Comparison of ENCODE assay signal across 17 cellular contexts in genomic region chr1:8911416-8912309, GRCh38. TPM values are rescaled to one million over a fixed set of nuclear protein-coding genes. Genes with fewer than 3 reads are reported as not detected.
A peak's percentile ranks its signal among the peaks of the same experiment; 100 is the strongest.
DNase-seq lines count a peak whose midpoint lies in the region; FAIRE-seq and TF ChIP-seq lines count a peak whose summit lies in the region.
"Had no signal": no experiment of that assay in that cellular context is flagged by ENCODE, and none has a peak within 500 bp of the region (broad histone marks: within the 10 kb centered on the region; RNA-seq: fewer than 3 reads in every experiment).

No MANE protein-coding gene starts in this region.

- CTCF ChIA-PET in HEK293 (lab: Yijun Ruan, JAX) = interaction anchor here (0.6 kb wide), 1 partner anchor 40 kb away, joined by 6 read pairs; no protein-coding TSS in a partner anchor
- CTCF ChIA-PET in mammary epithelial cell (lab: Charles Lee; ENCODE audit: low non-redundant PET) = interaction anchor here (0.7 kb wide), 1 partner anchor 59 kb away, joined by 4 read pairs; no protein-coding TSS in a partner anchor
- CTCF ChIA-PET in GM10248 (lab: Yijun Ruan, JAX) = interaction anchor here (0.7 to 5.5 kb wide), 2 partner anchors 93 to 214 kb away, joined by 3 to 32 read pairs; no protein-coding TSS in a partner anchor
- CTCF ChIA-PET in HEK293T (lab: Yijun Ruan, JAX) = interaction anchor here (1.3 kb wide), 1 partner anchor 93 kb away, joined by 4 read pairs; no protein-coding TSS in a partner anchor

- DNase-seq in NCI-H345 treated with DMSO at 0.1 percent for 48 hours (lab: John Stamatoyannopoulos, UW; ENCODE audit: unreplicated experiment) (peak; percentile 97), mammary epithelial cell (peak; percentile 76), neural progenitor cell (ENCODE audit: low spot score) (no peak), NOMO-1 treated with DMSO at 0.1 percent for 48 hours (lab: John Stamatoyannopoulos, UW; ENCODE audit: unreplicated experiment) (no peak), GM10248 (ENCODE audit: extremely low spot score) (no peak), kidney (no peak), HEK293T (ENCODE audit: extremely low spot score) (no peak)
- DNase-seq: activated gamma-delta T cell treated with Interleukin-2 at 50 U/mL for 16 hours, erythroblast had no signal

- H3K36me3 ChIP-seq in HEK293 (ENCODE audit: control insufficient read depth in 2 of 2, insufficient read depth in 1 of 2, low read length in 2 of 2) (no peaks in the 10 kb centered on the region), mammary epithelial cell (ENCODE audit: insufficient read depth, low read length) (no peaks in the 10 kb centered on the region), neural progenitor cell (no peaks in the 10 kb centered on the region), kidney (ENCODE audit: control insufficient read depth in 1 of 2, insufficient read depth in 2 of 2, low read length in 2 of 2) (no peaks in the 10 kb centered on the region)

- peak overlapping the region; percentile 41 for H3K4me3 Mint-ChIP-seq in neural progenitor cell
- H3K4me3 Mint-ChIP-seq: CD14-positive monocyte; central memory CD8-positive, alpha-beta T cell had no signal

- H3K4me3 ChIP-seq in HEK293 (ENCODE audit: low read depth, low read length) = no peak overlapping the region
- H3K4me3 ChIP-seq in mammary epithelial cell (replicated peaks in 1 of 3; ENCODE audit: insufficient read depth in 1 of 3, low read depth in 2 of 3, low read length in 3 of 3) = no peak overlapping the region
- H3K4me3 ChIP-seq in neural progenitor cell = no peak overlapping the region
- H3K4me3 ChIP-seq in kidney (ENCODE audit: low read length in 2 of 2) = no peak overlapping the region
- H3K4me3 ChIP-seq: smooth muscle cell had no signal

- H3K27ac Mint-ChIP-seq in neural progenitor cell = peak overlapping the region; percentile 46

- peaks cover 6% of the 10 kb centered on the region for H3K36me3 Mint-ChIP-seq in neural progenitor cell
- H3K36me3 Mint-ChIP-seq: CD14-positive monocyte had no signal

- peaks cover 53% of the 10 kb centered on the region for H3K4me1 Mint-ChIP-seq in neural progenitor cell

- H4K20me1 ChIP-seq in mammary epithelial cell (ENCODE audit: insufficient read depth, low read length) = no peaks in the 10 kb centered on the region
- H4K20me1 ChIP-seq in neural progenitor cell (ENCODE audit: low read depth) = no peaks in the 10 kb centered on the region

- no peaks in the 10 kb centered on the region for H3K79me2 ChIP-seq in mammary epithelial cell (ENCODE audit: insufficient read depth, low read length)
- H3K79me2 ChIP-seq in neural progenitor cell (ENCODE audit: low read depth) = no peaks in the 10 kb centered on the region

- peak overlapping the region; percentile 92 for H2AFZ ChIP-seq in mammary epithelial cell (ENCODE audit: low read depth, low read length)
- H2AFZ ChIP-seq in neural progenitor cell (replicated peaks) = no peak overlapping the region

- no peaks in the 10 kb centered on the region for H3K27me3 ChIP-seq in mammary epithelial cell (ENCODE audit: insufficient read depth, low read length)
- H3K27me3 ChIP-seq in neural progenitor cell = no peaks in the 10 kb centered on the region

- peaks cover 19% of the 10 kb centered on the region for H3K9me3 Mint-ChIP-seq in neural progenitor cell
- H3K9me3 Mint-ChIP-seq: central memory CD8-positive, alpha-beta T cell had no signal

- H3F3A ChIP-seq in neural progenitor cell (ENCODE audit: low read depth) = peaks cover 48% of the 10 kb centered on the region

- intact Hi-C loops in mammary epithelial cell (cut with micrococcal nuclease) = loop anchor here (1.0 kb wide), 1 partner anchor 40 kb away; no protein-coding TSS in a partner anchor
- intact Hi-C loops in kidney (cut with DNase I) = no loop called here

- no peak overlapping the region for H3K27ac ChIP-seq in HEK293 (ENCODE audit: extremely low read depth, low read depth, low read length)
- peak overlapping the region; percentile 17 for H3K27ac ChIP-seq in mammary epithelial cell (ENCODE audit: insufficient read depth, low read depth, low read length)
- no peak overlapping the region for H3K27ac ChIP-seq in neural progenitor cell
- no peak overlapping the region for H3K27ac ChIP-seq in kidney (ENCODE audit: low read depth in 2 of 2, low read length in 2 of 2)

- peaks cover 6% of the 10 kb centered on the region for H3K4me1 ChIP-seq in HEK293 (ENCODE audit: control insufficient read depth, insufficient read depth, low read length)
- H3K4me1 ChIP-seq in mammary epithelial cell (ENCODE audit: insufficient read depth, low read length) = peaks cover 20% of the 10 kb centered on the region
- H3K4me1 ChIP-seq in neural progenitor cell = peaks cover 38% of the 10 kb centered on the region
- H3K4me1 ChIP-seq in kidney (ENCODE audit: control insufficient read depth in 1 of 2, insufficient read depth in 1 of 2, low read depth in 1 of 2, low read length in 2 of 2) = peaks cover 0 to 2% of the 10 kb centered on the region in 2 donors

- in situ Hi-C loops in mammary epithelial cell (cut with MboI; ENCODE audit: low sequenced_read_pairs in 2 of 2) = loop anchor here in 1 of 2 donors (10.0 to 25.0 kb wide), 2 partner anchors 193 to 276 kb away; no protein-coding TSS in a partner anchor

- H3K27me3 Mint-ChIP-seq in neural progenitor cell (ENCODE audit: insufficient read depth, low read depth) = peaks cover 10% of the 10 kb centered on the region
- H3K27me3 Mint-ChIP-seq: central memory CD8-positive, alpha-beta T cell had no signal

- TF ChIP-seq CTCF in HEK293 (tag by site-specific recombination; IDR thresholded peaks at IDR 0.05) = no peak
- TF ChIP-seq CTCF in mammary epithelial cell (conservative IDR thresholded peaks at IDR 0.05 in 1 of 2, IDR thresholded peaks at IDR 0.05 in 1 of 2; ENCODE audit: extremely low read depth in 1 of 2, insufficient read depth in 1 of 2, low read depth in 1 of 2, low read length in 2 of 2) = no peak
- TF ChIP-seq CTCF in neural progenitor cell (IDR thresholded peaks at IDR 0.05) = no peak
- no peak for TF ChIP-seq CTCF in GM10248 (IDR thresholded peaks at IDR 0.05; ENCODE audit: control extremely low read depth, extremely low read depth, low read depth, missing control alignments)
- TF ChIP-seq CTCF in kidney (IDR thresholded peaks at IDR 0.05; ENCODE audit: borderline replicate concordance, extremely low read depth, insufficient read depth) = no peak

- H3K4me2 ChIP-seq in mammary epithelial cell (ENCODE audit: insufficient read depth, low read depth, low read length) (peak overlapping the region; percentile 67), neural progenitor cell (no peak overlapping the region)
- H3K4me2 ChIP-seq: smooth muscle cell had no signal

- no peaks in the 10 kb centered on the region for H3K9me3 ChIP-seq in HEK293 (ENCODE audit: control insufficient read depth, insufficient read depth, low read depth, low read length)
- no peaks in the 10 kb centered on the region for H3K9me3 ChIP-seq in mammary epithelial cell (replicated peaks; ENCODE audit: insufficient read depth, low read length)
- no peaks in the 10 kb centered on the region for H3K9me3 ChIP-seq in neural progenitor cell (ENCODE audit: low read depth)
- H3K9me3 ChIP-seq in kidney (ENCODE audit: control insufficient read depth in 1 of 2, low read length in 2 of 2) = no peaks in the 10 kb centered on the region

- WGBS in mammary epithelial cell (ENCODE audit: low coverage, missing lambda C conversion rate) = 0% methylated on average over 6 of the region's 17 CpGs

- dilution Hi-C loops in mammary epithelial cell (cut with HindIII; ENCODE audit: low sequenced_read_pairs) = no loop called here

- H3K9ac ChIP-seq in mammary epithelial cell (ENCODE audit: insufficient read depth, low read length) = peak overlapping the region; percentile 15
- no peak overlapping the region for H3K9ac ChIP-seq in neural progenitor cell
- no peak overlapping the region for H3K9ac ChIP-seq in kidney (ENCODE audit: low read length in 2 of 2)

- POLR2A ChIA-PET in HEK293 (lab: Yijun Ruan, JAX) = no interaction called here
- POLR2A ChIA-PET in GM10248 (lab: Yijun Ruan, JAX) = no interaction called here
- POLR2A ChIA-PET in HEK293T (lab: Yijun Ruan, JAX) = no interaction called here

- BruUV-seq in mammary epithelial cell (replicated peaks; lab: Mats Ljungman, UMichigan) = no TSS peak

- FAIRE-seq in kidney (lab: Jason Lieb, UNC) = no peak
- FAIRE-seq: GM18507 had no signal

TF ChIP-seq in HEK293, 187 proteins besides CTCF, POLR2A, EP300 and RAD21 (continues in another document):
- peak; percentile 82 for TF ChIP-seq ZNF558 (tag by site-specific recombination; IDR thresholded peaks at IDR 0.05)
- no peak for TF ChIP-seq ZSCAN4 (tag by site-specific recombination; IDR thresholded peaks at IDR 0.05)

TF ChIP-seq in HEK293T, 16 proteins besides CTCF, POLR2A, EP300 and RAD21:
- no peak for TF ChIP-seq BHLHE40 (IDR thresholded peaks at IDR 0.05; ENCODE audit: borderline replicate concordance)

RNA-seq across cellular contexts. Expression of gene ENO1, which starts 33.2 kb away (rescaled TPM):
- total RNA-seq in mammary epithelial cell (1,000 to 10,000 TPM; 1,459 to 2,190 TPM), neural progenitor cell (ENCODE audit: low replicate concordance) (1,414 and 2,157 TPM in 2 replicates), kidney (1,164 TPM)
- polyA plus RNA-seq in mammary epithelial cell (3,004 TPM), kidney (ENCODE audit: insufficient read depth, low read depth, low replicate concordance) (1,321 TPM)
- 2,906 TPM for polyA minus RNA-seq in mammary epithelial cell

RNA-seq across cellular contexts. Expression of gene CA6, which starts 34.0 kb away (rescaled TPM):
- total RNA-seq in mammary epithelial cell (under 1 TPM in 1 of 2 donors, not detected in 1; 0.67 TPM), neural progenitor cell (ENCODE audit: low replicate concordance) (not detected in 2 replicates), kidney (not detected)
- polyA plus RNA-seq in mammary epithelial cell (0.08 TPM), kidney (ENCODE audit: insufficient read depth, low read depth, low replicate concordance) (not detected)
- not detected for polyA minus RNA-seq in mammary epithelial cell
- total RNA-seq: mesenteric fat pad, NCI-H460, smooth muscle cell, subcutaneous adipose tissue had no signal
- polyA plus RNA-seq: CD14-positive monocyte, smooth muscle cell had no signal

Comparison
In these comparisons a context has a peak if more than half of its experiments do, and no peak if none do; other contexts are left out.
1. DNase-seq: peak in NCI-H345 treated with DMSO at 0.1 percent for 48 hours (single experiment) and mammary epithelial cell (single experiment); none in neural progenitor cell (single experiment), NOMO-1 treated with DMSO at 0.1 percent for 48 hours (single experiment), GM10248 (single experiment), kidney (single experiment) and HEK293T (single experiment).